26 cellular contexts compared by ENCODE assay signal in the genomic region with DNA sequence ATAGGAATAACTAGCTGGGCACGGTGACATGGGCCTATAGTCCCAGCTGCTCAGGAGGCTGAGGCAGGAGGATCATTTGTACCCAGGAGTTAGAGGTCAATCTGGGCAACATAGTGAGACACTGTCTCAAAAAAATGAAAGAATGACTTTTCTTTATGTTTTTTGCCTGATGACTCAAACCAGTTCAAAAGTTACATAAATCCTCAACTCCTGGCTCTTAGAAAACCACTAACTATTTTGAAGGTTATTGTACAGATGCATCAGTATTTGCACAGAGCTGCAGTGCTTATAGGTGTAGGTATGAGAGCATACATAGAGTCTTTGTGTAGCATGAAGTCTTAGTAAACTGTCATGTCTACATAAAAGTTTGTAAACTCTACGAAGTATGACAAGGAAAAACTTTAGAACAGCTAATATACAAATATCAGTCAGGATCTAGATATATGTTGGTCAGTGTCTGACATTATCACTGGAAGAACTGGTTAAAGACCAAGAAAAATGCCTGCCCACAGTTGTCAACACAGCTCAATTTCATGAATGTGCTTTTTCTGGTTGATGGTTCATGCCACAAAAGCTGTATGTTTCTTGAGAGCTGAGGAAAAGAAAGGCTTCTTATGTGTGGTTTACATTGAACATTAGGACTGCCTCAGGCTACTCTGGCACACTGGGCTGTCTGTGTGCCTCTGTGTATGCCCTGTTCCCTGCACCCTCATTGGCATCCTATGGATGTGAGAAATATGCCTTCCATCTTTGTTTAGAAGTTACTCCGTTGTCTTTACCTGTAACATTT.
A peak's percentile ranks its signal among the peaks of the same experiment; 100 is the strongest.
DNase-seq lines count a peak whose midpoint lies in the region; ATAC-seq, FAIRE-seq and TF ChIP-seq lines count a peak whose summit lies in the region.
"Had no signal": no experiment of that assay in that cellular context is flagged by ENCODE, and none has a peak within 500 bp of the region (broad histone marks: within the 10 kb centered on the region; RNA-seq: fewer than 3 reads in every experiment).

No MANE protein-coding gene starts in this region.

- intact Hi-C loops in posterior vena cava (cut with DNase I) = no loop called here

- DNase-seq in SK-N-SH = no peak
- DNase-seq in astrocyte of the spinal cord (ENCODE audit: low read depth, low spot score) = peak; percentile 49
- peak; percentile 69 for DNase-seq in iris pigment epithelial cell (ENCODE audit: low read depth)
- no peak for DNase-seq in urothelium cell line (ENCODE audit: low spot score)
- no peak for DNase-seq in HK-2 (ENCODE audit: unreplicated experiment)
- no peak for DNase-seq in posterior vena cava (ENCODE audit: low spot score)
- DNase-seq: activated CD8-positive, alpha-beta T cell treated with anti-CD3 and anti-CD28 coated beads for 36 hours; activated naive CD4-positive, alpha-beta T cell treated with anti-CD3 and anti-CD28 coated beads for 36 hours; activated T-cell treated with anti-CD3 and anti-CD28 coated beads, Interleukin-2, amount 50 U/mL, for 24 hours; CD8-positive, alpha-beta memory T cell; cerebellar nuclear complex; DMS53; effector CD8-positive, alpha-beta T cell; islet precursor cell; NCI-H1436; NCI-H526; spleen; stimulated activated CD4-positive, alpha-beta T cell treated with anti-CD3 and anti-CD28 coated beads, Interleukin-4, amount 100 ng/mL, for 24 hours; stimulated activated naive CD4-positive, alpha-beta T cell treated with Interleukin-2 at 50 U/mL for 16 hours; T-cell had no signal

- H3K36me3 ChIP-seq in SK-N-SH (replicated peaks in 1 of 2; ENCODE audit: control insufficient read depth in 1 of 2, insufficient read depth in 2 of 2, low read length in 1 of 2) = peaks cover 10 to 16% of the 10 kb centered on the region in 2 experiments

- TF ChIP-seq CTCF in SK-N-SH (IDR thresholded peaks at IDR 0.05) (no peak), astrocyte of the spinal cord (IDR thresholded peaks at IDR 0.05; ENCODE audit: low read depth, low read length) (no peak)

- ATAC-seq in SK-N-SH treated with all-trans-retinoic acid at 6 μM for 48 hours (no peak), GM21723 (IDR thresholded peaks at IDR 0.05; ENCODE audit: unreplicated experiment) (no peak)
- ATAC-seq: activated CD4-positive, CD25-positive, alpha-beta regulatory T cell treated with anti-CD3 and anti-CD28 coated beads, Interleukin-2, amount 50 U/mL, for 24 hours; activated CD8-positive, alpha-beta T cell treated with anti-CD3 and anti-CD28 coated beads for 36 hours; GM12878; T-cell had no signal

- H3K4me1 ChIP-seq in SK-N-SH (ENCODE audit: control insufficient read depth in 1 of 2, insufficient read depth in 2 of 2, low read depth in 1 of 2, low read length in 1 of 2) = peaks cover 5 to 72% of the 10 kb centered on the region in 2 experiments

- H3K27me3 ChIP-seq in SK-N-SH (ENCODE audit: insufficient read depth) = no peaks in the 10 kb centered on the region
- H3K27me3 ChIP-seq: neutrophil, spleen had no signal

- CTCF ChIA-PET in SK-N-SH (lab: Yijun Ruan, JAX) = interaction anchor here (1.3 to 5.1 kb wide), 3 partner anchors 40 to 392 kb away, joined by 3 to 20 read pairs (median 5); no protein-coding TSS in a partner anchor

- 87% methylated on average over 3 of the region's 3 CpGs for WGBS in SK-N-SH (ENCODE audit: low lambda C conversion rate)

- no peaks in the 10 kb centered on the region for H3K9me3 ChIP-seq in SK-N-SH
- H3K9me3 ChIP-seq: neutrophil, spleen had no signal

- no peak overlapping the region for H2AFZ ChIP-seq in SK-N-SH (ENCODE audit: low read depth)

- peak overlapping the region; percentile 54 for H3K4me2 ChIP-seq in SK-N-SH

- H3K9ac ChIP-seq in SK-N-SH = peak overlapping the region; percentile 25

- H3F3A ChIP-seq in SK-N-SH (replicated peaks; ENCODE audit: insufficient read depth) = peaks cover 61% of the 10 kb centered on the region

- H3K4me3 ChIP-seq in SK-N-SH (ENCODE audit: low read depth in 2 of 2, low read length in 1 of 2) (no peak overlapping the region), astrocyte of the spinal cord (ENCODE audit: low read depth, low read length) (no peak overlapping the region)
- H3K4me3 ChIP-seq: GM12878, spleen had no signal

- peak; percentile 20 for FAIRE-seq in urothelium cell line (lab: Jason Lieb, UNC)
- FAIRE-seq: GM12878 had no signal

- H3K9me2 ChIP-seq in SK-N-SH = no peaks in the 10 kb centered on the region

- TF ChIP-seq RAD21 in SK-N-SH (IDR thresholded peaks at IDR 0.05; ENCODE audit: low read length) = no peak

- POLR2A ChIA-PET in SK-N-SH (lab: Yijun Ruan, JAX) = no interaction called here

- no peak for TF ChIP-seq EP300 in SK-N-SH (IDR thresholded peaks at IDR 0.05; ENCODE audit: borderline replicate concordance in 1 of 2, low read depth in 1 of 2, low read length in 1 of 2)

- in situ Hi-C loops in astrocyte of the spinal cord (cut with HindIII; ENCODE audit: low sequenced_read_pairs) = no loop called here

- no peaks in the 10 kb centered on the region for H4K20me1 ChIP-seq in SK-N-SH (ENCODE audit: insufficient read depth)

- peaks cover 8% of the 10 kb centered on the region; the same call in 1 of the 2 replicates for H3K79me2 ChIP-seq in SK-N-SH (ENCODE audit: insufficient read depth)

- H3K27ac ChIP-seq in SK-N-SH (ENCODE audit: low read depth in 2 of 2, low read length in 1 of 2) = peak overlapping the region in 1 of 2 experiments; percentile 88; a peak in 3 of 4 replicates
- H3K27ac ChIP-seq: 22Rv1, neutrophil, spleen had no signal

TF ChIP-seq in SK-N-SH, 30 proteins besides CTCF, POLR2A, EP300 and RAD21:
- peak; percentile 23; the same call in 1 of the 2 replicates for TF ChIP-seq FOSL2 (IDR thresholded peaks at IDR 0.05; ENCODE audit: borderline replicate concordance, low read depth)
- TF ChIP-seq TEAD4 (IDR thresholded peaks at IDR 0.05; ENCODE audit: borderline replicate concordance, insufficient read depth) = no peak
- TF ChIP-seq JUND (IDR thresholded peaks at IDR 0.05) = peak; percentile 27; the same call in 1 of the 2 replicates

TF ChIP-seq in SK-N-SH treated with all-trans-retinoic acid at 6 μM for 48 hours, 23 proteins besides CTCF, POLR2A, EP300 and RAD21 (continues in another document):
- TF ChIP-seq, protein P1, sequence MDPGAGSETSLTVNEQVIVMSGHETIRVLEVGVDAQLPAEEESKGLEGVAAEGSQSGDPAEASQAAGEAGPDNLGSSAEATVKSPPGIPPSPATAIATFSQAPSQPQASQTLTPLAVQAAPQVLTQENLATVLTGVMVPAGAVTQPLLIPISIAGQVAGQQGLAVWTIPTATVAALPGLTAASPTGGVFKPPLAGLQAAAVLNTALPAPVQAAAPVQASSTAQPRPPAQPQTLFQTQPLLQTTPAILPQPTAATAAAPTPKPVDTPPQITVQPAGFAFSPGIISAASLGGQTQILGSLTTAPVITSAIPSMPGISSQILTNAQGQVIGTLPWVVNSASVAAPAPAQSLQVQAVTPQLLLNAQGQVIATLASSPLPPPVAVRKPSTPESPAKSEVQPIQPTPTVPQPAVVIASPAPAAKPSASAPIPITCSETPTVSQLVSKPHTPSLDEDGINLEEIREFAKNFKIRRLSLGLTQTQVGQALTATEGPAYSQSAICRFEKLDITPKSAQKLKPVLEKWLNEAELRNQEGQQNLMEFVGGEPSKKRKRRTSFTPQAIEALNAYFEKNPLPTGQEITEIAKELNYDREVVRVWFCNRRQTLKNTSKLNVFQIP (CRISPR knock-in tag; IDR thresholded peaks at IDR 0.05; ENCODE audit: borderline replicate concordance, low read depth) = no peak
- TF ChIP-seq ZFP3 (CRISPR knock-in tag; IDR thresholded peaks at IDR 0.05) (no peak), SNAI2 (CRISPR knock-in tag; IDR thresholded peaks at IDR 0.05) (no peak), PPARA (CRISPR knock-in tag; IDR thresholded peaks at IDR 0.05; ENCODE audit: borderline replicate concordance) (no peak), TOX (CRISPR knock-in tag; IDR thresholded peaks at IDR 0.05; ENCODE audit: borderline replicate concordance) (no peak), ESRRG (CRISPR knock-in tag; IDR thresholded peaks at IDR 0.05) (no peak), ZNF8 (CRISPR knock-in tag; IDR thresholded peaks at IDR 0.05) (no peak)
- TF ChIP-seq, protein P2, sequence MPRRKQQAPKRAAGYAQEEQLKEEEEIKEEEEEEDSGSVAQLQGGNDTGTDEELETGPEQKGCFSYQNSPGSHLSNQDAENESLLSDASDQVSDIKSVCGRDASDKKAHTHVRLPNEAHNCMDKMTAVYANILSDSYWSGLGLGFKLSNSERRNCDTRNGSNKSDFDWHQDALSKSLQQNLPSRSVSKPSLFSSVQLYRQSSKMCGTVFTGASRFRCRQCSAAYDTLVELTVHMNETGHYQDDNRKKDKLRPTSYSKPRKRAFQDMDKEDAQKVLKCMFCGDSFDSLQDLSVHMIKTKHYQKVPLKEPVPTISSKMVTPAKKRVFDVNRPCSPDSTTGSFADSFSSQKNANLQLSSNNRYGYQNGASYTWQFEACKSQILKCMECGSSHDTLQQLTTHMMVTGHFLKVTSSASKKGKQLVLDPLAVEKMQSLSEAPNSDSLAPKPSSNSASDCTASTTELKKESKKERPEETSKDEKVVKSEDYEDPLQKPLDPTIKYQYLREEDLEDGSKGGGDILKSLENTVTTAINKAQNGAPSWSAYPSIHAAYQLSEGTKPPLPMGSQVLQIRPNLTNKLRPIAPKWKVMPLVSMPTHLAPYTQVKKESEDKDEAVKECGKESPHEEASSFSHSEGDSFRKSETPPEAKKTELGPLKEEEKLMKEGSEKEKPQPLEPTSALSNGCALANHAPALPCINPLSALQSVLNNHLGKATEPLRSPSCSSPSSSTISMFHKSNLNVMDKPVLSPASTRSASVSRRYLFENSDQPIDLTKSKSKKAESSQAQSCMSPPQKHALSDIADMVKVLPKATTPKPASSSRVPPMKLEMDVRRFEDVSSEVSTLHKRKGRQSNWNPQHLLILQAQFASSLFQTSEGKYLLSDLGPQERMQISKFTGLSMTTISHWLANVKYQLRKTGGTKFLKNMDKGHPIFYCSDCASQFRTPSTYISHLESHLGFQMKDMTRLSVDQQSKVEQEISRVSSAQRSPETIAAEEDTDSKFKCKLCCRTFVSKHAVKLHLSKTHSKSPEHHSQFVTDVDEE (CRISPR knock-in tag; IDR thresholded peaks at IDR 0.05) = no peak
- TF ChIP-seq, protein P3, sequence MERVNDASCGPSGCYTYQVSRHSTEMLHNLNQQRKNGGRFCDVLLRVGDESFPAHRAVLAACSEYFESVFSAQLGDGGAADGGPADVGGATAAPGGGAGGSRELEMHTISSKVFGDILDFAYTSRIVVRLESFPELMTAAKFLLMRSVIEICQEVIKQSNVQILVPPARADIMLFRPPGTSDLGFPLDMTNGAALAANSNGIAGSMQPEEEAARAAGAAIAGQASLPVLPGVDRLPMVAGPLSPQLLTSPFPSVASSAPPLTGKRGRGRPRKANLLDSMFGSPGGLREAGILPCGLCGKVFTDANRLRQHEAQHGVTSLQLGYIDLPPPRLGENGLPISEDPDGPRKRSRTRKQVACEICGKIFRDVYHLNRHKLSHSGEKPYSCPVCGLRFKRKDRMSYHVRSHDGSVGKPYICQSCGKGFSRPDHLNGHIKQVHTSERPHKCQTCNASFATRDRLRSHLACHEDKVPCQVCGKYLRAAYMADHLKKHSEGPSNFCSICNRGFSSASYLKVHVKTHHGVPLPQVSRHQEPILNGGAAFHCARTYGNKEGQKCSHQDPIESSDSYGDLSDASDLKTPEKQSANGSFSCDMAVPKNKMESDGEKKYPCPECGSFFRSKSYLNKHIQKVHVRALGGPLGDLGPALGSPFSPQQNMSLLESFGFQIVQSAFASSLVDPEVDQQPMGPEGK (CRISPR knock-in tag; IDR thresholded peaks at IDR 0.05; ENCODE audit: borderline replicate concordance) = no peak

Comparison
In these comparisons a context has a peak if more than half of its experiments do, and no peak if none do; other contexts are left out.
1. DNase-seq: peak in astrocyte of the spinal cord (single experiment) and iris pigment epithelial cell (single experiment); none in SK-N-SH (single experiment), urothelium cell line (single experiment), HK-2 (single experiment) and posterior vena cava (single experiment).